Comparison of ENCODE assay signal across 8 cellular contexts in genomic region chr11:125164422-125165110, GRCh38. TPM values are rescaled to one million over a fixed set of nuclear protein-coding genes. Genes with fewer than 3 reads are reported as not detected.
A peak's percentile ranks its signal among the peaks of the same experiment; 100 is the strongest.
DNase-seq lines count a peak whose midpoint lies in the region; ATAC-seq and TF ChIP-seq lines count a peak whose summit lies in the region.

Gene PKNOX2 (plus strand): TSS chr11:125164751. CDS start chr11:125351306, 186,555 bp downstream.

- H3K27me3 Mint-ChIP-seq in activated CD8-positive, alpha-beta T cell treated with anti-CD3 and anti-CD28 coated beads for 36 hours = peaks cover 56% of the 10 kb centered on the region

- H3K4me1 ChIP-seq in effector memory CD4-positive, alpha-beta T cell (ENCODE audit: control insufficient read depth, insufficient read depth, low read length, poor library complexity, severe bottlenecking) = peaks cover 18% of the 10 kb centered on the region

- intact Hi-C loops in activated CD8-positive, alpha-beta T cell treated with anti-CD3 and anti-CD28 coated beads for 36 hours (cut with micrococcal nuclease) = loop anchor here (10.0 kb wide), 1 partner anchor 180 kb away; no protein-coding TSS in a partner anchor

- CTCF ChIA-PET in activated CD8-positive, alpha-beta T cell treated with anti-CD3 and anti-CD28 coated beads for 36 hours (lab: Charles Lee) = interaction anchor here (0.8 to 1.7 kb wide), 5 partner anchors 9 to 211 kb away, joined by 3 to 8 read pairs (median 4); partner anchors contain the start of gene CCDC15

- POLR2A ChIA-PET in activated CD8-positive, alpha-beta T cell treated with anti-CD3 and anti-CD28 coated beads for 36 hours (lab: Charles Lee) = no interaction called here

- no peaks in the 10 kb centered on the region for H3K9me3 ChIP-seq in effector memory CD4-positive, alpha-beta T cell (ENCODE audit: control insufficient read depth, low read length)

- peaks cover 21% of the 10 kb centered on the region for H3K4me1 Mint-ChIP-seq in activated CD8-positive, alpha-beta T cell treated with anti-CD3 and anti-CD28 coated beads for 36 hours (ENCODE audit: low read depth)

- peak within 1 kb of the TSS; percentile 75 for H3K4me3 ChIP-seq in effector memory CD4-positive, alpha-beta T cell (ENCODE audit: insufficient read depth, low read depth, low read length, poor library complexity, severe bottlenecking)

- peak; percentile 13 for DNase-seq in A172 (ENCODE audit: low spot score)
- peak; percentile 66 to 73 for DNase-seq in NCI-H1930 (lab: John Stamatoyannopoulos, UW)
- DNase-seq in activated CD8-positive, alpha-beta T cell treated with anti-CD3 and anti-CD28 coated beads for 36 hours = peak; percentile 71
- peak; percentile 32 to 41 (median 34) for DNase-seq in effector memory CD4-positive, alpha-beta T cell
- peak; percentile 64 to 65 for DNase-seq in lung microvascular endothelial cell (ENCODE audit: low read depth in 2 of 2)
- peak; percentile 36 to 61 (median 53) for DNase-seq in stimulated activated CD4-positive, alpha-beta T cell treated with anti-CD3 and anti-CD28 coated beads, TNF-alpha, amount 100 ng/mL, for 48 hours (ENCODE audit: low read depth in 3 of 3)

- H3K27ac Mint-ChIP-seq in activated CD8-positive, alpha-beta T cell treated with anti-CD3 and anti-CD28 coated beads for 36 hours = no peak within 1 kb of the TSS

- H3K27ac ChIP-seq in effector memory CD4-positive, alpha-beta T cell (ENCODE audit: insufficient read depth, low read length, poor library complexity, severe bottlenecking) = no peak within 1 kb of the TSS

- H3K36me3 ChIP-seq in effector memory CD4-positive, alpha-beta T cell (ENCODE audit: control insufficient read depth, insufficient read depth, low read length) = no peaks in the 10 kb centered on the region

- peaks cover 1% of the 10 kb centered on the region for H3K36me3 Mint-ChIP-seq in activated CD8-positive, alpha-beta T cell treated with anti-CD3 and anti-CD28 coated beads for 36 hours (ENCODE audit: low read depth)

- peak; percentile 50 for TF ChIP-seq CTCF in activated CD8-positive, alpha-beta T cell treated with anti-CD3 and anti-CD28 coated beads for 36 hours (IDR thresholded peaks at IDR 0.05)

- peak within 1 kb of the TSS; percentile 77 for H3K4me3 Mint-ChIP-seq in activated CD8-positive, alpha-beta T cell treated with anti-CD3 and anti-CD28 coated beads for 36 hours

- H3K27me3 ChIP-seq in effector memory CD4-positive, alpha-beta T cell (replicated peaks; ENCODE audit: control insufficient read depth, insufficient read depth, low read length, poor library complexity, severe bottlenecking) = peaks cover 38% of the 10 kb centered on the region

- H3K9me3 Mint-ChIP-seq in activated CD8-positive, alpha-beta T cell treated with anti-CD3 and anti-CD28 coated beads for 36 hours = no peaks in the 10 kb centered on the region

- ATAC-seq in GM18909 (IDR thresholded peaks at IDR 0.05; ENCODE audit: poor library complexity, unreplicated experiment) = peak; percentile 42
- ATAC-seq in activated CD8-positive, alpha-beta T cell treated with anti-CD3 and anti-CD28 coated beads for 36 hours = peak; percentile 86
- no peak for ATAC-seq in HG02970 (IDR thresholded peaks at IDR 0.05; ENCODE audit: low FRiP score, unreplicated experiment)

RNA-seq across cellular contexts. Expression of gene PKNOX2, which starts in this region (rescaled TPM):
- total RNA-seq in A172 (2014; rRNA removed; shearing (Covaris generic)) = 0.12 TPM in 1 of 2 replicates, not detected in the other
- not detected for total RNA-seq in activated CD8-positive, alpha-beta T cell treated with anti-CD3 and anti-CD28 coated beads for 36 hours
- not detected in 2 replicates for total RNA-seq in lung microvascular endothelial cell

Comparison
In these comparisons a context has a peak if more than half of its experiments do, and no peak if none do; other contexts are left out.
1. Peak in DNase-seq in A172; RNA of the gene not detected or under 1 TPM.
2. Peak in DNase-seq and ATAC-seq in activated CD8-positive, alpha-beta T cell treated with anti-CD3 and anti-CD28 coated beads for 36 hours; RNA of the gene not detected or under 1 TPM.
3. Peak in DNase-seq in lung microvascular endothelial cell; RNA of the gene not detected or under 1 TPM.
4. DNase-seq: peak in every context shown above with its lines; median percentile 71 in activated CD8-positive, alpha-beta T cell treated with anti-CD3 and anti-CD28 coated beads for 36 hours; 70 in NCI-H1930; 64 in lung microvascular endothelial cell; 53 in stimulated activated CD4-positive, alpha-beta T cell treated with anti-CD3 and anti-CD28 coated beads, TNF-alpha, amount 100 ng/mL, for 48 hours; 34 in effector memory CD4-positive, alpha-beta T cell; 13 in A172.